Comparison of ENCODE assay signal across 8 cellular contexts in genomic region chr1:156193488-156194299, GRCh38. TPM values are rescaled to one million over a fixed set of nuclear protein-coding genes. Genes with fewer than 3 reads are reported as not detected.
DNase-seq lines count a peak whose midpoint lies in the region; ATAC-seq, FAIRE-seq and TF ChIP-seq lines count a peak whose summit lies in the region.

Gene SLC25A44, plus strand, starts transcription at chr1:156194104. Its CDS starts 5,744 bp downstream, at chr1:156199848.

- DNase-seq in GM19239 (ENCODE audit: insufficient read length, low spot score) (peak; percentile 92), NCI-H524 treated with DMSO at 0.1 percent for 48 hours (lab: John Stamatoyannopoulos, UW) (peak; percentile 94), kidney epithelial cell (ENCODE audit: low read depth) (peak; percentile 95)
- DNase-seq in activated CD4-positive, alpha-beta T cell treated with anti-CD3 and anti-CD28 coated beads for 4 hours = peak; percentile 94 to 96
- DNase-seq in stimulated activated CD4-positive, alpha-beta T cell treated with anti-CD3 and anti-CD28 coated beads, Interleukin-15, amount 100 ng/mL, for 48 hours (ENCODE audit: low read depth in 2 of 2) = peak; percentile 95

- H3K4me2 ChIP-seq in BLaER1 = peak within 1 kb of the TSS; percentile 92

- peak; percentile 52 for TF ChIP-seq CTCF in kidney epithelial cell (IDR thresholded peaks at IDR 0.05; ENCODE audit: insufficient read depth, low read length, poor library complexity, severe bottlenecking)

- peaks cover 33% of the 10 kb centered on the region for H3K36me3 ChIP-seq in BLaER1
- H3K36me3 ChIP-seq in kidney epithelial cell (ENCODE audit: control insufficient read depth, insufficient read depth, low read length) = peaks cover 1% of the 10 kb centered on the region

- H3K27ac ChIP-seq in BLaER1 (peak within 1 kb of the TSS; percentile 85), cingulate gyrus (ENCODE audit: low read depth, low read length) (peak within 1 kb of the TSS; percentile 88)

- H3K4me1 ChIP-seq in BLaER1 = peaks cover 29% of the 10 kb centered on the region

- ATAC-seq in HG03457 (IDR thresholded peaks at IDR 0.05; ENCODE audit: unreplicated experiment) = peak; percentile 84

- peak within 1 kb of the TSS; percentile 84 for H3K9ac ChIP-seq in BLaER1

- H3K9me3 ChIP-seq in BLaER1 = peaks cover 14% of the 10 kb centered on the region

- peaks cover 43% of the 10 kb centered on the region for H4K20me1 ChIP-seq in BLaER1

- FAIRE-seq in GM19239 (lab: Jason Lieb, UNC) = peak; percentile 96

- H3K27me3 ChIP-seq in BLaER1 = no peaks in the 10 kb centered on the region
- H3K27me3 ChIP-seq in kidney epithelial cell (ENCODE audit: control insufficient read depth, insufficient read depth, low read length) = no peaks in the 10 kb centered on the region

- H3K4me3 ChIP-seq in BLaER1 (peak within 1 kb of the TSS; percentile 83), kidney epithelial cell (ENCODE audit: low read depth, low read length) (peak within 1 kb of the TSS; percentile 94)

RNA-seq across cellular contexts. Expression of gene SLC25A44, which starts in this region (rescaled TPM):
- total RNA-seq in kidney epithelial cell = 14.4 and 18.2 TPM in 2 replicates

Comparison
In these comparisons a context has a peak if more than half of its experiments do, and no peak if none do; other contexts are left out.
1. Peak in every context shown above with its lines: DNase-seq, ATAC-seq, H3K4me3 ChIP-seq and H3K27ac ChIP-seq.